21 cellular contexts compared by ENCODE assay signal in genomic region chr4:28744066-28744465, GRCh38.
DNase-seq lines count a peak whose midpoint lies in the region; ATAC-seq and TF ChIP-seq lines count a peak whose summit lies in the region.
"Had no signal": no experiment of that assay in that cellular context is flagged by ENCODE, and none has a peak within 500 bp of the region (broad histone marks: within the 10 kb centered on the region; RNA-seq: fewer than 3 reads in every experiment).

No MANE protein-coding gene starts in this region.

- H3K4me1 ChIP-seq in fibroblast of lung (ENCODE audit: control insufficient read depth, extremely low read depth, insufficient read depth, low read length): no peaks in the 10 kb centered on the region

- peak; percentile 3 for DNase-seq in EH (ENCODE audit: low read depth)
- DNase-seq in HT1080 (ENCODE audit: low read depth): peak; percentile 22
- DNase-seq in amniotic epithelial cell (ENCODE audit: low read depth): peak; percentile 55
- peak; percentile 3 to 6 for DNase-seq in fibroblast of lung (ENCODE audit: low read depth in 2 of 2)
- no peak for DNase-seq in NCI-H526 treated with DMSO at 0.1 percent for 48 hours (lab: John Stamatoyannopoulos, UW)
- DNase-seq in NCI-H1694 treated with DMSO at 0.1 percent for 48 hours (lab: John Stamatoyannopoulos, UW): no peak
- no peak for DNase-seq in NCI-H524 (lab: John Stamatoyannopoulos, UW)
- DNase-seq: DMS53; Karpas-422; MG63; NCI-H1048; NCI-H1417 treated with DMSO at 0.1 percent for 48 hours; NCI-H2029; NCI-H2227 treated with DMSO at 0.1 percent for 48 hours; NCI-H510A; NCI-H774; NK-92 treated with Interleukin-12 subunit alpha and Interleukin-12 subunit beta, amount 100 ng/mL, for 24 hours; SIG-M5 had no signal

- no peak overlapping the region for H2AFZ ChIP-seq in fibroblast of lung (ENCODE audit: low read length)

- no peaks in the 10 kb centered on the region for H3K79me2 ChIP-seq in fibroblast of lung (ENCODE audit: control insufficient read depth, insufficient read depth, low read length)

- ATAC-seq in HG03175 (IDR thresholded peaks at IDR 0.05; ENCODE audit: unreplicated experiment): no peak
- ATAC-seq: HCT116, Panc1 had no signal

- no peaks in the 10 kb centered on the region for H3K27me3 ChIP-seq in fibroblast of lung (ENCODE audit: control insufficient read depth, insufficient read depth, low read length)
- H3K27me3 ChIP-seq: MG63 had no signal

- no peak for TF ChIP-seq CTCF in fibroblast of lung (conservative IDR thresholded peaks at IDR 0.05 in 1 of 2, IDR thresholded peaks at IDR 0.05 in 1 of 2; ENCODE audit: low read depth in 1 of 2, low read length in 2 of 2)

- H3K27ac ChIP-seq in fibroblast of lung (ENCODE audit: insufficient read depth, low read length): no peak overlapping the region

- no peak overlapping the region for H3K4me3 ChIP-seq in fibroblast of lung (replicated peaks in 1 of 4; ENCODE audit: control extremely low read depth in 1 of 4, insufficient read depth in 1 of 4, low read depth in 3 of 4, low read length in 4 of 4)
- H3K4me3 ChIP-seq: MG63 had no signal

- H4K20me1 ChIP-seq in fibroblast of lung (ENCODE audit: control insufficient read depth, extremely low read depth, insufficient read depth, low read length): no peaks in the 10 kb centered on the region

- H3K36me3 ChIP-seq in fibroblast of lung (ENCODE audit: control insufficient read depth, insufficient read depth, low read length): no peaks in the 10 kb centered on the region
- H3K36me3 ChIP-seq: MG63 had no signal

- no peak overlapping the region for H3K4me2 ChIP-seq in fibroblast of lung (ENCODE audit: extremely low read depth, insufficient read depth, low read length)

- H3K9ac ChIP-seq in fibroblast of lung (ENCODE audit: insufficient read depth, low read length): no peak overlapping the region

- no peaks in the 10 kb centered on the region for H3K9me3 ChIP-seq in fibroblast of lung (ENCODE audit: control insufficient read depth, insufficient read depth, low read depth, low read length)
- H3K9me3 ChIP-seq: MG63 had no signal

Comparison
In these comparisons a context has a peak if more than half of its experiments do, and no peak if none do; other contexts are left out.
1. DNase-seq: peak in EH (single experiment), HT1080 (single experiment), amniotic epithelial cell (single experiment) and fibroblast of lung (2 of 2); none in NCI-H526 treated with DMSO at 0.1 percent for 48 hours (single experiment), NCI-H1694 treated with DMSO at 0.1 percent for 48 hours (single experiment) and NCI-H524 (0 of 2).